In the genomic region with DNA sequence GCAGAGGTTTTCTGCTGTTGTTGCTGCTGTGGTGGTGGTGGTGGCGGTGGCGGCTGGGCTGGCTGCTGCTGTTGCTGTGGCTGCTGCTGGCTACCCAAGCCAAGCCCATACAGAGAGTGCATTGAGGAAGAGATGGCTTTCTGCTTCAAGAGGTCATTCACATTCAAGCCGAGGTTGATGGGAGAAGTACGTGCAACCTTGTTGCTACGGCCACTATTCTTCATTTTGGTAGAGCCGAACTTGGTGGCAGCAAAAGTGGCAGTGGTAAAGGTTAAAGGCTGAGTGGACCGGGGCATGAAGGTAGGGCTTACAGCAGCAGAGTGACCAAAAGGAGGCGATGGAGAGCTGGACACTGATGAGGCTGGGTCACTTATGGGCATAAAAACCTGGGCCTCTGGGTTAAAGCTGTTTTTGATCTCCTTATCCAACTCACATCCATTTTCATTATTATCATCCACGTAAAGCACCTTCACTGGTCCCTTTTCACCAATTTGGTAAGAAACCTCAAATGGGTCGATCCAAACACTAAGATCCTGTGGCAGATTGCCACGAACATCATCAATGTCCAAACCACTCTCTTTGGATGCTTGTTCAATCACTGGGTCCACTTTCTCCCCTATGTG, we compare ENCODE assay signal across 9 cellular contexts. TPM values are rescaled to one million over a fixed set of nuclear protein-coding genes. Genes with fewer than 3 reads are reported as not detected.
DNase-seq lines count a peak whose midpoint lies in the region; ATAC-seq, FAIRE-seq and TF ChIP-seq lines count a peak whose summit lies in the region.
"Had no signal": no experiment of that assay in that cellular context is flagged by ENCODE, and none has a peak within 500 bp of the region (broad histone marks: within the 10 kb centered on the region; RNA-seq: fewer than 3 reads in every experiment).

No MANE protein-coding gene starts in this region.

- no peak for FAIRE-seq in keratinocyte (lab: Jason Lieb, UNC)
- FAIRE-seq: endometrium had no signal

- no peaks in the 10 kb centered on the region for H3K9me3 ChIP-seq in keratinocyte (ENCODE audit: control insufficient read depth, low read depth, low read length)

- H3K4me3 ChIP-seq in astrocyte of the cerebellum (ENCODE audit: low read depth, low read length) (peak overlapping the region; percentile 72), keratinocyte (ENCODE audit: control insufficient read depth in 2 of 3, extremely low read depth in 1 of 3, insufficient read depth in 2 of 3, low read depth in 1 of 3, low read length in 3 of 3) (peak overlapping the region; percentile 72 to 99 (median 98))

- H3K9me1 ChIP-seq in keratinocyte (ENCODE audit: control insufficient read depth, extremely low read depth, insufficient read depth, low read length): no peaks in the 10 kb centered on the region

- TF ChIP-seq CTCF in astrocyte of the cerebellum (IDR thresholded peaks at IDR 0.05; ENCODE audit: low read depth, low read length, missing control alignments) (peak; percentile 69), keratinocyte (optimal IDR thresholded peaks at IDR 0.05 in 1 of 3, IDR thresholded peaks at IDR 0.05 in 1 of 3, conservative IDR thresholded peaks at IDR 0.05 in 1 of 3; ENCODE audit: extremely low read depth in 1 of 3, insufficient read depth in 2 of 3, low read length in 3 of 3) (peak; percentile 45 to 71 (median 57))

- H3K36me3 ChIP-seq in keratinocyte (ENCODE audit: control insufficient read depth in 2 of 2, extremely low read depth in 1 of 2, insufficient read depth in 2 of 2, low read length in 2 of 2): peaks cover 7 to 14% of the 10 kb centered on the region in 2 experiments

- dilution Hi-C loops in keratinocyte (cut with MboI; ENCODE audit: extremely low pct_ligation_motif_present, low sequenced_read_pairs): loop anchor here (25.0 kb wide), 1 partner anchor 99 kb away; no protein-coding TSS in a partner anchor

- H3K27me3 ChIP-seq in keratinocyte (ENCODE audit: control insufficient read depth, extremely low read depth, insufficient read depth, low read length): no peaks in the 10 kb centered on the region

- ATAC-seq in esophagus mucosa (no peak), HG03571 (IDR thresholded peaks at IDR 0.05; ENCODE audit: unreplicated experiment) (no peak)

- H3K4me2 ChIP-seq in keratinocyte (ENCODE audit: control insufficient read depth, extremely low read depth, insufficient read depth, low read depth, low read length): peak overlapping the region; percentile 94

- H3K4me1 ChIP-seq in keratinocyte (ENCODE audit: control insufficient read depth, extremely low read depth, insufficient read depth, low read length): peaks cover 29% of the 10 kb centered on the region

- peak overlapping the region; percentile 97 for H3K9ac ChIP-seq in keratinocyte (ENCODE audit: control insufficient read depth, extremely low read depth, insufficient read depth, low read length)

- peaks cover 20% of the 10 kb centered on the region for H4K20me1 ChIP-seq in keratinocyte (ENCODE audit: control insufficient read depth, extremely low read depth, insufficient read depth, low read length)

- H3K27ac ChIP-seq in keratinocyte (ENCODE audit: control insufficient read depth, insufficient read depth, low read length): peak overlapping the region; percentile 42

- peaks cover 34% of the 10 kb centered on the region for H3K79me2 ChIP-seq in keratinocyte (ENCODE audit: control insufficient read depth, insufficient read depth, low read length)

- DNase-seq in NCI-H524 (lab: John Stamatoyannopoulos, UW) (peak; percentile 11 to 54), NCI-H524 treated with DMSO at 0.1 percent for 48 hours (lab: John Stamatoyannopoulos, UW) (no peak), NCI-H460 (ENCODE audit: extremely low read depth, low read depth) (peak; percentile 65), astrocyte of the cerebellum (ENCODE audit: low read depth) (no peak), keratinocyte (ENCODE audit: low read depth, low spot score) (no peak)
- peak; percentile 45 to 46 for DNase-seq in stimulated activated CD4-positive, alpha-beta T cell treated with anti-CD3 and anti-CD28 coated beads, Interleukin-2, amount 100 ng/mL, for 24 hours

- H2AFZ ChIP-seq in keratinocyte (ENCODE audit: control insufficient read depth, low read length): no peak overlapping the region

- in situ Hi-C loops in astrocyte of the cerebellum (cut with HindIII; ENCODE audit: low sequenced_read_pairs): no loop called here

RNA-seq across cellular contexts. Expression of a gene that starts 2.8 kb away (rescaled TPM):
- 51.5 and 58.4 TPM in 2 replicates for total RNA-seq in NCI-H460 (2014; rRNA removed; shearing (Covaris generic))
- polyA plus RNA-seq in NCI-H460 (2014; cell fraction: nucleus; rRNA removed): 26.5 and 27.1 TPM in 2 replicates
- 59.5 to 73.3 TPM (median 64.4 TPM) in 3 replicates for polyA plus RNA-seq in keratinocyte
- polyA plus RNA-seq in keratinocyte (2011; ENCODE audit: low read depth): 97.4 TPM
- 43.7 and 59.1 TPM in 2 replicates for polyA plus RNA-seq in keratinocyte (2011; cell fraction: cytosol; rRNA removed)
- 146 and 173 TPM in 2 replicates for polyA plus RNA-seq in keratinocyte (2011; cell fraction: nucleus; rRNA removed)
- polyA plus RNA-seq in keratinocyte (2012; ENCODE audit: low replicate concordance): 94.3 and 311 TPM in 2 replicates
- 84.2 to 122 TPM (median 105 TPM) in 3 replicates for polyA minus RNA-seq in keratinocyte
- polyA minus RNA-seq in keratinocyte (2011; cell fraction: cytosol; rRNA and poly(A)+ RNA removed): 108 TPM
- 181 and 201 TPM in 2 replicates for polyA minus RNA-seq in keratinocyte (2011; cell fraction: nucleus; rRNA and poly(A)+ RNA removed)
- 60.8 TPM for total RNA-seq in esophagus mucosa

RNA-seq across cellular contexts. Expression of a gene that starts 27.9 kb away (rescaled TPM):
- not detected in 2 replicates for total RNA-seq in NCI-H460 (2014; rRNA removed; shearing (Covaris generic))
- not detected in 2 replicates for polyA plus RNA-seq in NCI-H460 (2014; cell fraction: nucleus; rRNA removed)
- not detected in 3 replicates for polyA plus RNA-seq in keratinocyte
- polyA plus RNA-seq in keratinocyte (2011; ENCODE audit: low read depth): not detected
- polyA plus RNA-seq in keratinocyte (2011; cell fraction: cytosol; rRNA removed): not detected in 2 replicates
- not detected in 2 replicates for polyA plus RNA-seq in keratinocyte (2011; cell fraction: nucleus; rRNA removed)
- polyA plus RNA-seq in keratinocyte (2012; ENCODE audit: low replicate concordance): not detected in 2 replicates
- polyA minus RNA-seq in keratinocyte: not detected in 3 replicates
- polyA minus RNA-seq in keratinocyte (2011; cell fraction: cytosol; rRNA and poly(A)+ RNA removed): not detected
- not detected in 2 replicates for polyA minus RNA-seq in keratinocyte (2011; cell fraction: nucleus; rRNA and poly(A)+ RNA removed)
- total RNA-seq in esophagus mucosa: not detected

Comparison
In these comparisons a context has a peak if more than half of its experiments do, and no peak if none do; other contexts are left out.
1. DNase-seq: peak in NCI-H524 (2 of 2), NCI-H460 (single experiment) and stimulated activated CD4-positive, alpha-beta T cell treated with anti-CD3 and anti-CD28 coated beads, Interleukin-2, amount 100 ng/mL, for 24 hours (2 of 2); none in NCI-H524 treated with DMSO at 0.1 percent for 48 hours (single experiment), astrocyte of the cerebellum (single experiment) and keratinocyte (single experiment).